Comparison of ENCODE assay signal across 22 cellular contexts in genomic region chr15:87212041-87212440, GRCh38.
"Had no signal": no experiment of that assay in that cellular context is flagged by ENCODE, and none has a peak within 500 bp of the region (broad histone marks: within the 10 kb centered on the region; RNA-seq: fewer than 3 reads in every experiment).

No MANE protein-coding gene starts in this region.

- DNase-seq: activated CD4-positive, alpha-beta T cell treated with anti-CD3 and anti-CD28 coated beads, Interleukin-2, amount 50 U/mL, for 48 hours; activated CD8-positive, alpha-beta memory T cell treated with anti-CD3 and anti-CD28 coated beads, Interleukin-2, amount 50 U/mL, for 48 hours; activated naive CD4-positive, alpha-beta T cell; activated T-cell treated with anti-CD3 and anti-CD28 coated beads, Interleukin-2, amount 50 U/mL, for 4 hours; amniotic stem cell; body of pancreas; dermis blood vessel endothelial cell; effector CD8-positive, alpha-beta T cell; head of caudate nucleus; hypothalamus; midbrain; natural killer cell; ovary; stimulated activated CD4-positive, alpha-beta T cell treated with anti-CD3 and anti-CD28 coated beads, Interleukin-1b, Interleukin-23, amount 100 ng/mL, for 48 hours; stimulated activated naive CD8-positive, alpha-beta T cell treated with anti-CD3 and anti-CD28 coated beads, Interleukin-15, amount 100 ng/mL, for 72 hours; tibial artery had no signal

- H3K36me3 Mint-ChIP-seq: activated naive CD8-positive, alpha-beta T cell; natural killer cell had no signal

- H3K9me3 Mint-ChIP-seq: activated T-cell treated with anti-CD3 and anti-CD28 coated beads, Interleukin-2, amount 50 U/mL, for 4 hours; activated T-helper 2 cell treated with anti-CD3 and anti-CD28 coated beads, Interferon-gamma antibody, Interleukin-2, Interleukin-4, amounts not matched to agents 10 μg/mL and 5 μg/mL and 100 μg/mL, durations not matched to agents 14 hours and 24 hours and 36 hours had no signal

- ATAC-seq: body of pancreas; gastroesophageal sphincter; natural killer cell; stimulated activated naive CD8-positive, alpha-beta T cell treated with anti-CD3 and anti-CD28 coated beads, Interleukin-15, amount 100 ng/mL, for 72 hours had no signal

- H3K4me1 ChIP-seq: body of pancreas, gastroesophageal sphincter, prostate gland, right atrium auricular region, tibial artery had no signal

- H3K27me3 Mint-ChIP-seq: activated naive CD8-positive, alpha-beta T cell had no signal

- H3K4me3 Mint-ChIP-seq: activated naive CD8-positive, alpha-beta T cell; activated T-cell treated with anti-CD3 and anti-CD28 coated beads, Interleukin-2, amount 50 U/mL, for 4 hours; natural killer cell; stimulated activated naive CD8-positive, alpha-beta T cell treated with anti-CD3 and anti-CD28 coated beads, Interleukin-15, amount 100 ng/mL, for 72 hours had no signal

- H3K9me3 ChIP-seq: body of pancreas, gastroesophageal sphincter, ovary, prostate gland, right atrium auricular region, tibial artery had no signal

- H3K27ac Mint-ChIP-seq: activated naive CD8-positive, alpha-beta T cell; activated T-helper 2 cell treated with anti-CD3 and anti-CD28 coated beads, Interferon-gamma antibody, Interleukin-2, Interleukin-4, amounts not matched to agents 10 μg/mL and 5 μg/mL and 100 μg/mL, durations not matched to agents 14 hours and 24 hours and 36 hours; natural killer cell; stimulated activated naive CD8-positive, alpha-beta T cell treated with anti-CD3 and anti-CD28 coated beads, Interleukin-15, amount 100 ng/mL, for 72 hours had no signal

- H3K4me3 ChIP-seq: body of pancreas, cardiac muscle cell, gastroesophageal sphincter, ovary, prostate gland, right atrium auricular region, tibial artery had no signal

- H3K4me1 Mint-ChIP-seq: natural killer cell; stimulated activated naive CD8-positive, alpha-beta T cell treated with anti-CD3 and anti-CD28 coated beads, Interleukin-15, amount 100 ng/mL, for 72 hours had no signal

- H3K27ac ChIP-seq: body of pancreas, cardiac muscle cell, gastroesophageal sphincter, ovary, prostate gland, right atrium auricular region, tibial artery had no signal

- H3K27me3 ChIP-seq: body of pancreas, cardiac muscle cell, gastroesophageal sphincter, ovary, right atrium auricular region, tibial artery had no signal

- H3K36me3 ChIP-seq: cardiac muscle cell, gastroesophageal sphincter, ovary, prostate gland, right atrium auricular region, tibial artery had no signal
